In the genomic region with DNA sequence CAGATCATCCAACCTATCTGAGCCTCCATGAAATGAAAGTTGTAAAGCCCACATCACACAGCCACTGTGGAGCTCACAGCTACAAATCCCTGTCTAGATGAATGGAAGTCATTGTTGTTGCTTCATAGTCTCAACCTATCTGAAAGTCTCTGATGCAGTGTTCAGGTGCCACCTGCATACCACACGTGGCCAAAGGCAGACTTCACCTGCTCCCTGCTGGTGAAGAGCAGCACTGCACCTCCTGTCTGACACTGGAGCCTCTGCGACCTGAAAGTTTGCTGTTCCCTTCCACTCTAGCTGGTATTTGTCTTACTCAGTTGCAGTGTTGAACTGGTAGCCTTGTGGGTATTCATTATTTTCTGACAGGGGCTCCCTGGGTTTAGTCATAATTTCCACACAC, we compare ENCODE assay signal across 9 cellular contexts. TPM values are rescaled to one million over a fixed set of nuclear protein-coding genes. Genes with fewer than 3 reads are reported as not detected.
A peak's percentile ranks its signal among the peaks of the same experiment; 100 is the strongest.
DNase-seq lines count a peak whose midpoint lies in the region; ATAC-seq and TF ChIP-seq lines count a peak whose summit lies in the region.
"Had no signal": no experiment of that assay in that cellular context is flagged by ENCODE, and none has a peak within 500 bp of the region (broad histone marks: within the 10 kb centered on the region; RNA-seq: fewer than 3 reads in every experiment).

No MANE protein-coding gene starts in this region.

- no peak overlapping the region for H3K4me3 Mint-ChIP-seq in progenitor cell of endocrine pancreas (ENCODE audit: low read depth)
- H3K4me3 Mint-ChIP-seq: CD8-positive, alpha-beta memory T cell had no signal

- TF ChIP-seq CTCF in progenitor cell of endocrine pancreas (IDR thresholded peaks at IDR 0.05; ENCODE audit: unreplicated experiment), result peak; percentile 68

- H3K9me3 Mint-ChIP-seq in progenitor cell of endocrine pancreas (ENCODE audit: low read depth), result no peaks in the 10 kb centered on the region
- H3K9me3 Mint-ChIP-seq: CD8-positive, alpha-beta memory T cell had no signal

- H3K27ac Mint-ChIP-seq in progenitor cell of endocrine pancreas, result no peak overlapping the region
- H3K27ac Mint-ChIP-seq: CD8-positive, alpha-beta memory T cell had no signal

- H3K36me3 Mint-ChIP-seq in progenitor cell of endocrine pancreas (ENCODE audit: insufficient read depth), result no peaks in the 10 kb centered on the region
- H3K36me3 Mint-ChIP-seq: CD8-positive, alpha-beta memory T cell had no signal

- H3K27me3 Mint-ChIP-seq in progenitor cell of endocrine pancreas, result peaks cover 31% of the 10 kb centered on the region

- ATAC-seq in HG02759 (IDR thresholded peaks at IDR 0.05; ENCODE audit: unreplicated experiment) (peak; percentile 86), HG03469 (IDR thresholded peaks at IDR 0.05; ENCODE audit: unreplicated experiment) (no peak)

- DNase-seq in NCI-H2107 treated with DMSO at 0.1 percent for 48 hours (lab: John Stamatoyannopoulos, UW; ENCODE audit: unreplicated experiment) (peak; percentile 50), NCI-H2107 (lab: John Stamatoyannopoulos, UW) (no peak), RPMI8226 (peak; percentile 51), progenitor cell of endocrine pancreas (ENCODE audit: low spot score, unreplicated experiment) (no peak), HCEC 1CT (no peak)
- peak; percentile 15 for DNase-seq in central memory CD4-positive, alpha-beta T cell

- H3K4me1 Mint-ChIP-seq in progenitor cell of endocrine pancreas (ENCODE audit: low read depth), result no peaks in the 10 kb centered on the region
- H3K4me1 Mint-ChIP-seq: CD8-positive, alpha-beta memory T cell had no signal

RNA-seq across cellular contexts. Expression of gene LORICRIN, which starts 18.4 kb away (rescaled TPM):
- total RNA-seq in progenitor cell of endocrine pancreas, result not detected in 2 replicates
- total RNA-seq: CD8-positive, alpha-beta memory T cell had no signal

RNA-seq across cellular contexts. Expression of gene PGLYRP3, which starts 34.9 kb away (rescaled TPM):
- total RNA-seq in progenitor cell of endocrine pancreas, result not detected in 2 replicates
- total RNA-seq: CD8-positive, alpha-beta memory T cell had no signal

Comparison
In these comparisons a context has a peak if more than half of its experiments do, and no peak if none do; other contexts are left out.
1. DNase-seq: peak in NCI-H2107 treated with DMSO at 0.1 percent for 48 hours (single experiment), RPMI8226 (single experiment) and central memory CD4-positive, alpha-beta T cell (single experiment); none in NCI-H2107 (single experiment), progenitor cell of endocrine pancreas (single experiment) and HCEC 1CT (single experiment).